Comparison of ENCODE assay signal across 1 cellular context in genomic region chr15:43824302-43825246, GRCh38.
TF ChIP-seq lines count a peak whose summit lies in the region.

Gene MFAP1, minus strand, starts transcription at chr15:43824690. Its CDS starts 121 bp downstream, at chr15:43824569.

TF ChIP-seq in K562, 482 proteins besides CTCF, POLR2A, EP300 and RAD21 (continued from another document and continues in another):
- no peak for TF ChIP-seq ZHX1 (conservative IDR thresholded peaks at IDR 0.05; ENCODE audit: low read length)
- TF ChIP-seq PHB2 (IDR thresholded peaks at IDR 0.05; ENCODE audit: low read depth), result no peak; the same call in 1 of the 2 replicates
- TF ChIP-seq TOE1 (IDR thresholded peaks at IDR 0.05; ENCODE audit: borderline replicate concordance), result peak; percentile 67
- 0 out of 2 replicates have a peak, but pooled peaks have one; percentile 21 for TF ChIP-seq TOE1 (CRISPR knock-in tag; IDR thresholded peaks at IDR 0.05; ENCODE audit: borderline replicate concordance, low read depth)
- peak; percentile 84; the same call in 1 of the 2 replicates for TF ChIP-seq MTA1 (IDR thresholded peaks at IDR 0.05; ENCODE audit: borderline replicate concordance)
- peak; percentile 65 for TF ChIP-seq BCOR (IDR thresholded peaks at IDR 0.05)
- TF ChIP-seq CBFA2T3 (IDR thresholded peaks at IDR 0.05), result peak; percentile 55
- TF ChIP-seq DDX20 (tag; IDR thresholded peaks at IDR 0.05; ENCODE audit: low read depth), result no peak
- TF ChIP-seq ZNF311 (CRISPR knock-in tag; IDR thresholded peaks at IDR 0.05), result no peak
- TF ChIP-seq ARID4B (CRISPR knock-in tag; IDR thresholded peaks at IDR 0.05), result peak; percentile 74; the same call in 1 of the 2 replicates
- TF ChIP-seq MYBL2 (IDR thresholded peaks at IDR 0.05; ENCODE audit: low read depth), result peak; percentile 74
- no peak for TF ChIP-seq MYBL2 (CRISPR knock-in tag; IDR thresholded peaks at IDR 0.05; ENCODE audit: borderline replicate concordance)
- no peak for TF ChIP-seq POLR3A (IDR thresholded peaks at IDR 0.05; ENCODE audit: borderline replicate concordance, extremely low read depth, insufficient read depth, insufficient read length)
- TF ChIP-seq ZNF274 (IDR thresholded peaks at IDR 0.05; ENCODE audit: borderline replicate concordance, low read depth, low read length), result no peak
- no peak; the same call in 1 of the 2 replicates for TF ChIP-seq NFATC3 (IDR thresholded peaks at IDR 0.05)
- TF ChIP-seq CBX5 (IDR thresholded peaks at IDR 0.05; ENCODE audit: borderline replicate concordance, low read depth), result no peak
- peak; percentile 88 for TF ChIP-seq MYC (IDR thresholded peaks at IDR 0.05; ENCODE audit: low read depth, low read length)
- no peak for TF ChIP-seq MYC (CRISPR knock-in tag; IDR thresholded peaks at IDR 0.05; ENCODE audit: borderline replicate concordance, low read depth)
- no peak for TF ChIP-seq RREB1 (CRISPR knock-in tag; IDR thresholded peaks at IDR 0.05)
- peak; percentile 81 for TF ChIP-seq C11orf30 (IDR thresholded peaks at IDR 0.05; ENCODE audit: low read depth)
- TF ChIP-seq RFX1 (IDR thresholded peaks at IDR 0.05), result no peak
- peak; percentile 28 to 81 for TF ChIP-seq AFF1 (IDR thresholded peaks at IDR 0.05; ENCODE audit: low read depth in 1 of 2, partially characterized antibody in 2 of 2)
- no peak for TF ChIP-seq ZNF165 (CRISPR knock-in tag; IDR thresholded peaks at IDR 0.05; ENCODE audit: borderline replicate concordance)
- no peak for TF ChIP-seq ELK1 (CRISPR knock-in tag; IDR thresholded peaks at IDR 0.05)
- TF ChIP-seq LCOR (CRISPR knock-in tag; IDR thresholded peaks at IDR 0.05), result peak; percentile 99
- peak; percentile 96 for TF ChIP-seq ZNF592 (IDR thresholded peaks at IDR 0.05)
- TF ChIP-seq ZNF75A (CRISPR knock-in tag; IDR thresholded peaks at IDR 0.05), result no peak
- TF ChIP-seq GABPB1 (CRISPR knock-in tag; IDR thresholded peaks at IDR 0.05), result peak; percentile 93
- TF ChIP-seq MAFF (IDR thresholded peaks at IDR 0.05; ENCODE audit: low read length), result no peak
- TF ChIP-seq FOSL1 (tag; conservative IDR thresholded peaks at IDR 0.05), result peak; percentile 18; the same call in 1 of the 2 replicates
- no peak for TF ChIP-seq JUNB (CRISPR knock-in tag; conservative IDR thresholded peaks at IDR 0.05)
- no peak for TF ChIP-seq ZNF263 (CRISPR knock-in tag; IDR thresholded peaks at IDR 0.05; ENCODE audit: borderline replicate concordance)
- TF ChIP-seq MTA2 (IDR thresholded peaks at IDR 0.05; ENCODE audit: low read depth), result no peak
- peak; percentile 62; the same call in 1 of the 2 replicates for TF ChIP-seq CTBP1 (IDR thresholded peaks at IDR 0.05; ENCODE audit: borderline replicate concordance)
- TF ChIP-seq OTX1 (CRISPR knock-in tag; IDR thresholded peaks at IDR 0.05), result no peak
- TF ChIP-seq ZNF41 (CRISPR knock-in tag; conservative IDR thresholded peaks at IDR 0.05), result no peak
- TF ChIP-seq CBFB (CRISPR knock-in tag; IDR thresholded peaks at IDR 0.05), result no peak
- no peak for TF ChIP-seq SIX5 (IDR thresholded peaks at IDR 0.05; ENCODE audit: borderline replicate concordance in 1 of 2, insufficient read depth in 1 of 2, low read depth in 1 of 2, low read length in 2 of 2)
- no peak for TF ChIP-seq ZNF644 (tag; IDR thresholded peaks at IDR 0.05; ENCODE audit: low read depth)
